In genomic region chr14:32724864-32725550, GRCh38 we compare ENCODE assay signal across 10 cellular contexts.
DNase-seq lines count a peak whose midpoint lies in the region; ATAC-seq and TF ChIP-seq lines count a peak whose summit lies in the region.
"Had no signal": no experiment of that assay in that cellular context is flagged by ENCODE, and none has a peak within 500 bp of the region (broad histone marks: within the 10 kb centered on the region; RNA-seq: fewer than 3 reads in every experiment).

No MANE protein-coding gene starts in this region.

- H3K9me3 Mint-ChIP-seq in activated naive CD4-positive, alpha-beta T cell treated with anti-CD3 and anti-CD28 coated beads for 36 hours, result no peaks in the 10 kb centered on the region

- H3K27me3 ChIP-seq in right cardiac atrium (ENCODE audit: control insufficient read depth, insufficient read depth), result no peaks in the 10 kb centered on the region
- H3K27me3 ChIP-seq: cardiac muscle cell had no signal

- H3K4me1 ChIP-seq in HEK293 (ENCODE audit: control insufficient read depth, insufficient read depth, low read length) (peaks cover 13% of the 10 kb centered on the region; the same call in 1 of the 2 replicates), right cardiac atrium (ENCODE audit: control insufficient read depth, insufficient read depth, low read length) (no peaks in the 10 kb centered on the region)

- ATAC-seq in right cardiac atrium (no peak), GM19324 (IDR thresholded peaks at IDR 0.05; ENCODE audit: low FRiP score, unreplicated experiment) (no peak)
- ATAC-seq: mucosa of descending colon had no signal

- H3K27ac ChIP-seq in HEK293 (ENCODE audit: extremely low read depth, low read depth, low read length) (no peak overlapping the region), right cardiac atrium (ENCODE audit: low read length) (no peak overlapping the region)
- H3K27ac ChIP-seq: cardiac muscle cell had no signal

- CTCF ChIA-PET in HEK293 (lab: Yijun Ruan, JAX), result interaction anchor here (0.6 to 1.3 kb wide), 3 partner anchors 14 to 1600 kb away, joined by 3 to 6 read pairs (median 3); no protein-coding TSS in a partner anchor
- CTCF ChIA-PET in activated naive CD4-positive, alpha-beta T cell treated with anti-CD3 and anti-CD28 coated beads for 36 hours (lab: Charles Lee), result interaction anchor here (0.6 to 1.2 kb wide), 4 partner anchors 13 to 452 kb away, joined by 3 to 5 read pairs (median 4); no protein-coding TSS in a partner anchor

- H3K4me3 ChIP-seq in HEK293 (ENCODE audit: low read depth, low read length), result peak overlapping the region; percentile 23
- H3K4me3 ChIP-seq in right cardiac atrium (ENCODE audit: low read length), result peak overlapping the region; percentile 25
- H3K4me3 ChIP-seq: cardiac muscle cell, mucosa of descending colon had no signal

- DNase-seq in astrocyte of the hippocampus (ENCODE audit: low read depth, low spot score), result peak; percentile 92
- DNase-seq in right cardiac atrium, result peak in 2 of 3 donors; percentile 12 to 50
- DNase-seq in stromal cell of bone marrow (ENCODE audit: low read depth), result peak; percentile 54
- no peak for DNase-seq in activated naive CD4-positive, alpha-beta T cell treated with anti-CD3 and anti-CD28 coated beads for 36 hours
- DNase-seq in SHP77 treated with DMSO at 0.1 percent for 48 hours (lab: John Stamatoyannopoulos, UW), result no peak
- DNase-seq in activated CD4-positive, alpha-beta T cell treated with anti-CD3 and anti-CD28 coated beads for 48 hours, result no peak
- DNase-seq: mucosa of descending colon had no signal

- no peak for TF ChIP-seq CTCF in HEK293 (tag by site-specific recombination; IDR thresholded peaks at IDR 0.05)

- no peaks in the 10 kb centered on the region for H3K36me3 ChIP-seq in HEK293 (ENCODE audit: control insufficient read depth in 2 of 2, insufficient read depth in 1 of 2, low read length in 2 of 2)
- H3K36me3 ChIP-seq: cardiac muscle cell had no signal

- intact Hi-C loops in right cardiac atrium (cut with DNase I), result loop anchor here in 1 of 4 donors (10.0 kb wide), 1 partner anchor 100 kb away; no protein-coding TSS in a partner anchor
- intact Hi-C loops in activated naive CD4-positive, alpha-beta T cell treated with anti-CD3 and anti-CD28 coated beads for 36 hours (cut with micrococcal nuclease), result no loop called here

- no peaks in the 10 kb centered on the region for H3K27me3 Mint-ChIP-seq in activated naive CD4-positive, alpha-beta T cell treated with anti-CD3 and anti-CD28 coated beads for 36 hours (ENCODE audit: low read depth)

- H3K27ac Mint-ChIP-seq in activated naive CD4-positive, alpha-beta T cell treated with anti-CD3 and anti-CD28 coated beads for 36 hours, result no peak overlapping the region

- H3K9me3 ChIP-seq in HEK293 (ENCODE audit: control insufficient read depth, insufficient read depth, low read depth, low read length) (no peaks in the 10 kb centered on the region), right cardiac atrium (ENCODE audit: control insufficient read depth, low read length) (no peaks in the 10 kb centered on the region)
- H3K9me3 ChIP-seq: mucosa of descending colon had no signal

- H3K36me3 Mint-ChIP-seq in activated naive CD4-positive, alpha-beta T cell treated with anti-CD3 and anti-CD28 coated beads for 36 hours (ENCODE audit: low read depth), result no peaks in the 10 kb centered on the region

- no peak overlapping the region for H3K4me3 Mint-ChIP-seq in activated naive CD4-positive, alpha-beta T cell treated with anti-CD3 and anti-CD28 coated beads for 36 hours

- POLR2A ChIA-PET in HEK293 (lab: Yijun Ruan, JAX), result interaction anchor here (0.8 kb wide), 1 partner anchor 215 kb away, joined by 5 read pairs; no protein-coding TSS in a partner anchor

- no peaks in the 10 kb centered on the region for H3K4me1 Mint-ChIP-seq in activated naive CD4-positive, alpha-beta T cell treated with anti-CD3 and anti-CD28 coated beads for 36 hours (ENCODE audit: low read depth)

- 16% methylated on average over 7 of the region's 7 CpGs for WGBS in right cardiac atrium

TF ChIP-seq in HEK293, 187 proteins besides CTCF, POLR2A, EP300 and RAD21:
- TF ChIP-seq ZNF341 (tag by site-specific recombination; IDR thresholded peaks at IDR 0.05; ENCODE audit: low read depth), result 0 out of 2 replicates have a peak, but pooled peaks have one; percentile 32
- TF ChIP-seq ZNF560 (tag by site-specific recombination; IDR thresholded peaks at IDR 0.05; ENCODE audit: borderline replicate concordance), result no peak
- peak; percentile 91 for TF ChIP-seq ZBTB17 (tag by site-specific recombination; IDR thresholded peaks at IDR 0.05)
- TF ChIP-seq ZNF629 (tag by site-specific recombination; IDR thresholded peaks at IDR 0.05), result peak; percentile 14; the same call in 1 of the 2 replicates
- TF ChIP-seq ZNF830 (tag by site-specific recombination; IDR thresholded peaks at IDR 0.05; ENCODE audit: low read depth), result no peak
- 0 out of 2 replicates have a peak, but pooled peaks have one; percentile 18 for TF ChIP-seq ZNF660 (tag by site-specific recombination; IDR thresholded peaks at IDR 0.05)
- peak; percentile 35; the same call in 1 of the 2 replicates for TF ChIP-seq ZIC2 (tag by site-specific recombination; IDR thresholded peaks at IDR 0.05)
- TF ChIP-seq ATF2 (tag by site-specific recombination; IDR thresholded peaks at IDR 0.05; ENCODE audit: low read depth), result peak; percentile 76
- peak; percentile 66 for TF ChIP-seq PRDM1 (tag by site-specific recombination; IDR thresholded peaks at IDR 0.05)
- TF ChIP-seq, protein P1, sequence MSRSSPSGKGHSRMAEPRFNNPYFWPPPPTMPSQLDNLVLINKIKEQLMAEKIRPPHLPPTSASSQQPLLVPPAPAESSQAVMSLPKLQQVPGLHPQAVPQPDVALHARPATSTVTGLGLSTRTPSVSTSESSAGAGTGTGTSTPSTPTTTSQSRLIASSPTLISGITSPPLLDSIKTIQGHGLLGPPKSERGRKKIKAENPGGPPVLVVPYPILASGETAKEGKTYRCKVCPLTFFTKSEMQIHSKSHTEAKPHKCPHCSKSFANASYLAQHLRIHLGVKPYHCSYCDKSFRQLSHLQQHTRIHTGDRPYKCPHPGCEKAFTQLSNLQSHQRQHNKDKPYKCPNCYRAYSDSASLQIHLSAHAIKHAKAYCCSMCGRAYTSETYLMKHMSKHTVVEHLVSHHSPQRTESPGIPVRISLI (tag by site-specific recombination; IDR thresholded peaks at IDR 0.05), result peak; percentile 95; the same call in 1 of the 2 replicates
- no peak for TF ChIP-seq ZNF112 (tag by site-specific recombination; IDR thresholded peaks at IDR 0.05)
- TF ChIP-seq ZBTB21 (tag by site-specific recombination; IDR thresholded peaks at IDR 0.05), result peak; percentile 45
- peak; percentile 81 for TF ChIP-seq ZNF335 (tag by site-specific recombination; conservative IDR thresholded peaks at IDR 0.05)
- TF ChIP-seq PRDM6 (tag by site-specific recombination; IDR thresholded peaks at IDR 0.05), result peak; percentile 79
- TF ChIP-seq PATZ1 (tag by site-specific recombination; IDR thresholded peaks at IDR 0.05), result 0 out of 2 replicates have a peak, but pooled peaks have one; percentile 8

Comparison
In these comparisons a context has a peak if more than half of its experiments do, and no peak if none do; other contexts are left out.
1. DNase-seq: peak in astrocyte of the hippocampus (single experiment), right cardiac atrium (2 of 3) and stromal cell of bone marrow (single experiment); none in activated naive CD4-positive, alpha-beta T cell treated with anti-CD3 and anti-CD28 coated beads for 36 hours (single experiment), SHP77 treated with DMSO at 0.1 percent for 48 hours (single experiment) and activated CD4-positive, alpha-beta T cell treated with anti-CD3 and anti-CD28 coated beads for 48 hours (single experiment).